In the genomic region with DNA sequence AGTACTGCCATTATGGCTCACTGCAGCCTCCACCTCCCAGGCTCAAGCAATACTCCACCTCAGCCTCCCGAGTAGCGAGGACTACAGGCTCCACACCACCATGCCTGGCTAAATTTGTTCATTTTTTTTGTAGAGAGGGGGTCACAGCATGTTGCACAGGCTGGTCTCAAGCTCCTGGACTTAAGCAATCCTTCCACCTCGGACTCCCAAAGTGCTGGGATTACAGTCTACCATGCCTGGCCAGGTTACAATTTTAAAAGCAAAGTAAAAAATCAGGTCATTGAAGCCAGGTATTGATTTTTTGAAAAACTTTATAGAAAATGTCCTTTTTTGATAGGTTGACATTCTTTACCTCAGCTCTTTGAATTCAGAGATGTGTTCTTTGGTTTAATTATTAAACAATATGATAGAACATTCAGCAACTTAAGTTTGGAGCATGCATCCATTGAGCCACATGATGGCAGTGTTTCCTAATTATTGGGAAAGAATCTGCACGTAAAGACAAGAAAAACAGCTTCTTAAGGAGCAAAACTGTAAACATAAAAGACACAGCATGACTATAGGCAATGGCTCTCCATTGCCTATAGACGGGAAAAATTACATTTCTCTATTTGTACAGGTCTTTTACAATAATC, we compare ENCODE assay signal across 8 cellular contexts. TPM values are rescaled to one million over a fixed set of nuclear protein-coding genes. Genes with fewer than 3 reads are reported as not detected.
DNase-seq lines count a peak whose midpoint lies in the region; ATAC-seq, FAIRE-seq and TF ChIP-seq lines count a peak whose summit lies in the region.

No MANE protein-coding gene starts in this region.

- H3K4me1 ChIP-seq in uterus: peaks cover 0 to 19% of the 10 kb centered on the region in 2 donors

- no peaks in the 10 kb centered on the region for H3K36me3 ChIP-seq in uterus

- no peaks in the 10 kb centered on the region for H3K9me3 ChIP-seq in uterus

- H3K9me3 Mint-ChIP-seq in effector memory CD8-positive, alpha-beta T cell: no peaks in the 10 kb centered on the region

- FAIRE-seq in TTC549 (lab: Jason Lieb, UNC): peak; percentile 86

- H3K4me3 Mint-ChIP-seq in effector memory CD8-positive, alpha-beta T cell: peak overlapping the region; percentile 80 to 81

- peak overlapping the region in 1 of 2 donors; percentile 64 for H3K27ac ChIP-seq in uterus

- peak; percentile 72 to 89 (median 85) for TF ChIP-seq CTCF in uterus (IDR thresholded peaks at IDR 0.05)

- intact Hi-C loops in uterus (cut with DNase I; ENCODE audit: low total_unique reads): no loop called here

- H3K27me3 Mint-ChIP-seq in effector memory CD8-positive, alpha-beta T cell: no peaks in the 10 kb centered on the region

- ATAC-seq in effector memory CD8-positive, alpha-beta T cell (replicated peaks): peak; percentile 42

- TF ChIP-seq POLR2A in uterus (IDR thresholded peaks at IDR 0.05): no peak

- H3K27ac Mint-ChIP-seq in effector memory CD8-positive, alpha-beta T cell: peak overlapping the region; percentile 88 to 92

- H3K4me3 ChIP-seq in uterus: peak overlapping the region in 1 of 2 donors; percentile 27

- DNase-seq in stimulated activated CD4-positive, alpha-beta T cell treated with anti-CD3 and anti-CD28 coated beads, Interleukin-15, amount 100 ng/mL, for 24 hours: peak; percentile 46
- DNase-seq in stimulated activated CD4-positive, alpha-beta T cell treated with anti-CD3 and anti-CD28 coated beads, Interleukin-12 subunit alpha, Interleukin-12 subunit beta, amount 100 ng/mL, for 4 hours: no peak
- peak; percentile 49 for DNase-seq in NCI-H146 treated with DMSO at 0.1 percent for 48 hours (lab: John Stamatoyannopoulos, UW; ENCODE audit: unreplicated experiment)
- peak; percentile 55 to 68 (median 55) for DNase-seq in effector memory CD8-positive, alpha-beta T cell
- peak; percentile 50 for DNase-seq in middle frontal gyrus (ENCODE audit: extremely low spot score, low spot score)
- DNase-seq in uterus: no peak
- DNase-seq in occipital lobe (lab: John Stamatoyannopoulos, UW): no peak

- peaks cover 18 to 33% of the 10 kb centered on the region in 2 donors for H3K4me1 Mint-ChIP-seq in effector memory CD8-positive, alpha-beta T cell (ENCODE audit: low read depth in 2 of 2)

- H3K27me3 ChIP-seq in uterus: peaks cover 0 to 15% of the 10 kb centered on the region in 2 donors

- peaks cover 26% of the 10 kb centered on the region for H3K36me3 Mint-ChIP-seq in effector memory CD8-positive, alpha-beta T cell (ENCODE audit: insufficient read depth)

RNA-seq across cellular contexts. Expression of a gene that starts 1.7 kb away (rescaled TPM):
- total RNA-seq in uterus: 1 to 10 TPM in 1 of 4 donors, under 1 TPM in 3; 0.14 to 10.0 (median 0.85) TPM
- 0.31 TPM for total RNA-seq in occipital lobe

RNA-seq across cellular contexts. Expression of a gene that starts 9.8 kb away (rescaled TPM):
- total RNA-seq in uterus (1 to 10 TPM in 1 of 4 donors, under 1 TPM in 1, not detected in 2; 0.51 to 3.4 TPM), occipital lobe (0.47 TPM)

RNA-seq across cellular contexts. Expression of a gene that starts 22.8 kb away (rescaled TPM):
- 10 to 100 TPM in 3 of 4 donors, 1 to 10 TPM in 1; 9.7 to 32.8 (median 22.7) TPM for total RNA-seq in uterus
- total RNA-seq in occipital lobe: 1.4 TPM

RNA-seq across cellular contexts. Expression of a gene that starts 33.2 kb away (rescaled TPM):
- total RNA-seq in uterus (100 to 1,000 TPM in 2 of 4 donors, 10 to 100 TPM in 2; 30.8 to 153 (median 101) TPM), occipital lobe (46.0 TPM)

RNA-seq across cellular contexts. Expression of a gene that starts 34.4 kb away (rescaled TPM):
- total RNA-seq in uterus (1 to 10 TPM in 2 of 4 donors, not detected in 2; 1.5 to 3.5 TPM), occipital lobe (not detected)

Comparison
In these comparisons a context has a peak if more than half of its experiments do, and no peak if none do; other contexts are left out.
1. DNase-seq: peak in stimulated activated CD4-positive, alpha-beta T cell treated with anti-CD3 and anti-CD28 coated beads, Interleukin-15, amount 100 ng/mL, for 24 hours (single experiment), NCI-H146 treated with DMSO at 0.1 percent for 48 hours (single experiment), effector memory CD8-positive, alpha-beta T cell (3 of 3) and middle frontal gyrus (single experiment); none in stimulated activated CD4-positive, alpha-beta T cell treated with anti-CD3 and anti-CD28 coated beads, Interleukin-12 subunit alpha, Interleukin-12 subunit beta, amount 100 ng/mL, for 4 hours (single experiment), uterus (0 of 2) and occipital lobe (single experiment).